In genomic region chr5:95731571-95732554, GRCh38 we compare ENCODE assay signal across 8 cellular contexts. TPM values are rescaled to one million over a fixed set of nuclear protein-coding genes. Genes with fewer than 3 reads are reported as not detected.
DNase-seq lines count a peak whose midpoint lies in the region; ATAC-seq and TF ChIP-seq lines count a peak whose summit lies in the region.

No MANE protein-coding gene starts in this region.

- ATAC-seq in activated CD8-positive, alpha-beta memory T cell treated with anti-CD3 and anti-CD28 coated beads, Interleukin-2, amount 10 ng/mL, durations not matched to agents 7 days and 5 days: peak; percentile 63
- ATAC-seq in HG02852 (IDR thresholded peaks at IDR 0.05; ENCODE audit: unreplicated experiment): peak; percentile 30

- H3K4me3 ChIP-seq in osteoblast (ENCODE audit: insufficient read depth, low read length): peak overlapping the region; percentile 94

- peaks cover 56% of the 10 kb centered on the region for H3K79me2 ChIP-seq in osteoblast (ENCODE audit: insufficient read depth, low read length)

- peak overlapping the region; percentile 69 for H3K4me3 Mint-ChIP-seq in activated CD8-positive, alpha-beta memory T cell treated with anti-CD3 and anti-CD28 coated beads, Interleukin-2, amount 10 ng/mL, durations not matched to agents 7 days and 5 days

- H3K27me3 Mint-ChIP-seq in activated CD8-positive, alpha-beta memory T cell treated with anti-CD3 and anti-CD28 coated beads, Interleukin-2, amount 10 ng/mL, durations not matched to agents 7 days and 5 days: peaks cover 67% of the 10 kb centered on the region

- H4K20me1 ChIP-seq in osteoblast (ENCODE audit: insufficient read depth, low read length): no peaks in the 10 kb centered on the region

- H3K4me1 Mint-ChIP-seq in activated CD8-positive, alpha-beta memory T cell treated with anti-CD3 and anti-CD28 coated beads, Interleukin-2, amount 10 ng/mL, durations not matched to agents 7 days and 5 days: peaks cover 15% of the 10 kb centered on the region

- peak overlapping the region; percentile 87 for H3K27ac ChIP-seq in osteoblast (ENCODE audit: low read depth, low read length)

- DNase-seq in activated CD8-positive, alpha-beta memory T cell treated with anti-CD3 and anti-CD28 coated beads, Interleukin-2, amount 10 ng/mL, durations not matched to agents 7 days and 5 days: no peak
- DNase-seq in activated CD8-positive, alpha-beta memory T cell treated with anti-CD3 and anti-CD28 coated beads for 24 hours: no peak
- peak; percentile 26 for DNase-seq in NCI-H748 treated with DMSO at 0.1 percent for 48 hours (lab: John Stamatoyannopoulos, UW)
- DNase-seq in activated naive CD4-positive, alpha-beta T cell treated with Interleukin-2 at 50 U/mL for 16 hours: peak; percentile 24
- peak in 41 of 42 donors; percentile 12 to 80 (median 56) for DNase-seq in head of caudate nucleus
- peak; percentile 75 for DNase-seq in osteoblast (ENCODE audit: insufficient read length, low spot score, missing footprints)
- no peak for DNase-seq in HuH-7.5 (ENCODE audit: low spot score)

- peaks cover 64% of the 10 kb centered on the region for H3K4me1 ChIP-seq in osteoblast (ENCODE audit: insufficient read depth, low read length)

- H2AFZ ChIP-seq in osteoblast (ENCODE audit: low read length): peak overlapping the region; percentile 72

- peaks cover 2% of the 10 kb centered on the region for H3K36me3 Mint-ChIP-seq in activated CD8-positive, alpha-beta memory T cell treated with anti-CD3 and anti-CD28 coated beads, Interleukin-2, amount 10 ng/mL, durations not matched to agents 7 days and 5 days

- no peaks in the 10 kb centered on the region for H3K27me3 ChIP-seq in osteoblast (ENCODE audit: insufficient read depth, low read length)

- peaks cover 7% of the 10 kb centered on the region for H3K36me3 ChIP-seq in osteoblast (ENCODE audit: insufficient read depth, low read length)

- intact Hi-C loops in head of caudate nucleus (cut with DNase I): loop anchor here (5.0 kb wide), 1 partner anchor 45 kb away; no protein-coding TSS in a partner anchor

- no peak overlapping the region for H3K27ac Mint-ChIP-seq in activated CD8-positive, alpha-beta memory T cell treated with anti-CD3 and anti-CD28 coated beads, Interleukin-2, amount 10 ng/mL, durations not matched to agents 7 days and 5 days

- CTCF ChIA-PET in activated CD8-positive, alpha-beta memory T cell treated with anti-CD3 and anti-CD28 coated beads, Interleukin-2, amount 10 ng/mL, durations not matched to agents 7 days and 5 days (lab: Charles Lee): interaction anchor here (0.7 to 1.9 kb wide), 6 partner anchors 8 to 109 kb away, joined by 3 to 7 read pairs (median 3); no protein-coding TSS in a partner anchor

- H3K4me2 ChIP-seq in osteoblast (ENCODE audit: insufficient read depth, low read length): peak overlapping the region; percentile 77

- no peaks in the 10 kb centered on the region for H3K9me3 Mint-ChIP-seq in activated CD8-positive, alpha-beta memory T cell treated with anti-CD3 and anti-CD28 coated beads, Interleukin-2, amount 10 ng/mL, durations not matched to agents 7 days and 5 days (ENCODE audit: low read depth)

- no peaks in the 10 kb centered on the region for H3K9me3 ChIP-seq in osteoblast (ENCODE audit: low read depth, low read length)

- TF ChIP-seq CTCF in osteoblast (IDR thresholded peaks at IDR 0.05; ENCODE audit: extremely low read depth, low read depth, low read length): no peak

RNA-seq across cellular contexts. Expression of gene RHOBTB3, which starts 0.7 kb away (rescaled TPM):
- total RNA-seq in activated CD8-positive, alpha-beta memory T cell treated with anti-CD3 and anti-CD28 coated beads, Interleukin-2, amount 10 ng/mL, durations not matched to agents 7 days and 5 days: under 1 TPM; 0.35 to 0.55 TPM
- total RNA-seq in osteoblast: 314 and 349 TPM in 2 replicates

RNA-seq across cellular contexts. Expression of gene SPATA9, which starts 49.1 kb away (rescaled TPM):
- total RNA-seq in activated CD8-positive, alpha-beta memory T cell treated with anti-CD3 and anti-CD28 coated beads, Interleukin-2, amount 10 ng/mL, durations not matched to agents 7 days and 5 days: not detected
- total RNA-seq in osteoblast: 0.36 and 1.2 TPM in 2 replicates

Comparison
In these comparisons a context has a peak if more than half of its experiments do, and no peak if none do; other contexts are left out.
1. DNase-seq: peak in NCI-H748 treated with DMSO at 0.1 percent for 48 hours (single experiment), activated naive CD4-positive, alpha-beta T cell treated with Interleukin-2 at 50 U/mL for 16 hours (single experiment), head of caudate nucleus (41 of 42) and osteoblast (single experiment); none in activated CD8-positive, alpha-beta memory T cell treated with anti-CD3 and anti-CD28 coated beads, Interleukin-2, amount 10 ng/mL, durations not matched to agents 7 days and 5 days (single experiment), activated CD8-positive, alpha-beta memory T cell treated with anti-CD3 and anti-CD28 coated beads for 24 hours (single experiment) and HuH-7.5 (single experiment).
2. RNA of gene RHOBTB3, which starts 0.7 kb away (total RNA-seq): 314 to 349 TPM in osteoblast; 0.35 to 0.55 TPM in activated CD8-positive, alpha-beta memory T cell treated with anti-CD3 and anti-CD28 coated beads, Interleukin-2, amount 10 ng/mL, durations not matched to agents 7 days and 5 days; every median in the first group is over 100 times any median in the second.